ENCODE assay signal across 16 cellular contexts in the genomic region with DNA sequence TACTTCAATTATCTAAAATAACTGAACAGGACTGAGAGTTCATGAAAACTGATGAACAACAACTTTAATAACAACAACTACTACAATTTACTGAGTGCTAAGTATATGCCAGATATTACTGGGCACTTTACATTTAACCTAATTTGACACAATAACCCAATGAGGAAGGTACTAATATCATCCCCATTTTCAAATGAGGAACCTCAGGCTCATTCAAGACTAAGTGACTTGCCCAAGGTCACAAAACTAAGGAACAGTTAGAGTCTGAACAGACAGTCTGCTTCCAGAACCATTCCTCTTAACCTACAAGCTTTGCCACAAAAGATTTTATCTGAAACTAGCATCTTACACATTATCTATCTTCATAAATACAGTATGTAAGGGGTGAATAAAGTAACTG.
"Had no signal": no experiment of that assay in that cellular context is flagged by ENCODE, and none has a peak within 500 bp of the region (broad histone marks: within the 10 kb centered on the region; RNA-seq: fewer than 3 reads in every experiment).

No MANE protein-coding gene starts in this region.

- H3K9me3 ChIP-seq: right lobe of liver had no signal

- ATAC-seq: activated T-cell treated with anti-CD3 and anti-CD28 coated beads, Interleukin-2, amount 50 U/mL, for 72 hours; stimulated activated naive B cell treated with anti-CD40 and anti-IgM and Interleukin-4, amounts not matched to agents 10 μg/mL and 1 μg/mL and 100 μg/mL, for 72 hours had no signal

- DNase-seq: activated CD4-positive, alpha-beta T cell treated with anti-CD3 and anti-CD28 coated beads, Interleukin-2, amount 50 U/mL, for 1 hour; activated CD4-positive, CD25-positive, alpha-beta regulatory T cell treated with anti-CD3 and anti-CD28 coated beads, Interleukin-2, amount 50 U/mL, for 72 hours; activated effector memory CD4-positive, alpha-beta T cell treated with anti-CD3 and anti-CD28 coated beads, Interleukin-2, amount 50 U/mL, for 16 hours; activated T-cell treated with anti-CD3 and anti-CD28 coated beads, Interleukin-2, amount 50 U/mL, for 72 hours; effector memory CD4-positive, alpha-beta T cell; foreskin fibroblast; midbrain; right lobe of liver; stimulated activated CD4-positive, alpha-beta T cell treated with anti-CD3 and anti-CD28 coated beads, Interleukin-4, amount 100 ng/mL, for 4 hours; stimulated activated naive B cell treated with anti-CD40 and anti-IgM and Interleukin-4, amounts not matched to agents 10 μg/mL and 1 μg/mL and 100 μg/mL, for 72 hours had no signal

- H3K9me3 Mint-ChIP-seq: activated naive CD4-positive, alpha-beta T cell treated with anti-CD3 and anti-CD28 coated beads, Interleukin-2, amount 50 U/mL, for 24 hours; activated T-cell treated with anti-CD3 and anti-CD28 coated beads, Interleukin-2, amount 50 U/mL, for 72 hours; neural crest cell; stimulated activated naive B cell treated with anti-CD40 and anti-IgM and Interleukin-4, amounts not matched to agents 10 μg/mL and 1 μg/mL and 100 μg/mL, for 72 hours; T-helper 1 cell treated with Interleukin-12 subunit alpha and Interleukin-12 subunit beta and Interleukin-4 antibody, amounts not matched to agents 30 μg/mL and 1 μg/mL, for 36 hours had no signal

- H3K4me1 ChIP-seq: right lobe of liver had no signal

- H3K4me3 ChIP-seq: hepatocyte, right lobe of liver, smooth muscle cell had no signal

- H3K27me3 ChIP-seq: hepatocyte, right lobe of liver had no signal

- H3K27ac ChIP-seq: epithelial cell of prostate, hepatocyte had no signal

- H3K36me3 ChIP-seq: right lobe of liver had no signal

- H3K27me3 Mint-ChIP-seq: activated naive CD4-positive, alpha-beta T cell treated with anti-CD3 and anti-CD28 coated beads, Interleukin-2, amount 50 U/mL, for 24 hours; stimulated activated naive B cell treated with anti-CD40 and anti-IgM and Interleukin-4, amounts not matched to agents 10 μg/mL and 1 μg/mL and 100 μg/mL, for 72 hours had no signal

- H3K4me3 Mint-ChIP-seq: activated naive CD4-positive, alpha-beta T cell treated with anti-CD3 and anti-CD28 coated beads, Interleukin-2, amount 50 U/mL, for 24 hours; activated T-cell treated with anti-CD3 and anti-CD28 coated beads, Interleukin-2, amount 50 U/mL, for 72 hours; neural crest cell; stimulated activated naive B cell treated with anti-CD40 and anti-IgM and Interleukin-4, amounts not matched to agents 10 μg/mL and 1 μg/mL and 100 μg/mL, for 72 hours; T-helper 1 cell treated with Interleukin-12 subunit alpha and Interleukin-12 subunit beta and Interleukin-4 antibody, amounts not matched to agents 30 μg/mL and 1 μg/mL, for 36 hours had no signal

- H3K27ac Mint-ChIP-seq: activated naive CD4-positive, alpha-beta T cell treated with anti-CD3 and anti-CD28 coated beads, Interleukin-2, amount 50 U/mL, for 24 hours; activated T-cell treated with anti-CD3 and anti-CD28 coated beads, Interleukin-2, amount 50 U/mL, for 72 hours; T-helper 1 cell treated with Interleukin-12 subunit alpha and Interleukin-12 subunit beta and Interleukin-4 antibody, amounts not matched to agents 30 μg/mL and 1 μg/mL, for 36 hours had no signal

- H3K4me1 Mint-ChIP-seq: activated naive CD4-positive, alpha-beta T cell treated with anti-CD3 and anti-CD28 coated beads, Interleukin-2, amount 50 U/mL, for 24 hours; neural crest cell had no signal
